ENCODE assay signal across 9 cellular contexts in the genomic region with DNA sequence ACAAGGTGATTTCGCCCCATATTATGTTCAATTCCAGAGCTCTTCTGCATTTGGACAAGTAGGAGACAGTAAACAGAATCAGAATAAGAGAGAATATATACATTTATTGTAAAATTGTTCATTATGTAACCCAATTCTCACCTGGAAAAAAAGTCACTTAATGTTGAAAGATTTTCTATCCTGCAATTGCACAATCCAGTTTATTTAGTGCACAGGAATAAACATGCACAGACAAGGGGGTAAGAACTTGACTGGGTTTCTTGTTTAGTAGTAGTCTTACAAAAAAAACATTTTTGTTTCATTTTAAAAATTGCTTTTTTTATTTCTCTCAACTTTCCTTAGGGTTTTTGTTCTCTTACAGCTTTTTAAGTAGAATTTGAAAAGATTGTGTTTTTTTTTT.
"Had no signal": no experiment of that assay in that cellular context is flagged by ENCODE, and none has a peak within 500 bp of the region (broad histone marks: within the 10 kb centered on the region; RNA-seq: fewer than 3 reads in every experiment).

No MANE protein-coding gene starts in this region.

- H3K4me1 ChIP-seq: HAP-1 had no signal

- H3K4me2 ChIP-seq: KMS-11 had no signal

- H3K9me3 ChIP-seq: HAP-1 had no signal

- H3K4me3 ChIP-seq: GM23248, HAP-1 had no signal

- H3K36me3 ChIP-seq: HAP-1 had no signal

- ATAC-seq: HCT116 had no signal

- DNase-seq: GM23248, GOT3, H7, HFFc6, KBM-7 had no signal

- FAIRE-seq: HTR-8/SVneo had no signal

- H3K27ac ChIP-seq: GM23248, KMS-11 had no signal

- H2AFZ ChIP-seq: GM23248 had no signal

- H3K9ac ChIP-seq: GM23248, KMS-11 had no signal
